Comparison of ENCODE assay signal across 23 cellular contexts in the genomic region with DNA sequence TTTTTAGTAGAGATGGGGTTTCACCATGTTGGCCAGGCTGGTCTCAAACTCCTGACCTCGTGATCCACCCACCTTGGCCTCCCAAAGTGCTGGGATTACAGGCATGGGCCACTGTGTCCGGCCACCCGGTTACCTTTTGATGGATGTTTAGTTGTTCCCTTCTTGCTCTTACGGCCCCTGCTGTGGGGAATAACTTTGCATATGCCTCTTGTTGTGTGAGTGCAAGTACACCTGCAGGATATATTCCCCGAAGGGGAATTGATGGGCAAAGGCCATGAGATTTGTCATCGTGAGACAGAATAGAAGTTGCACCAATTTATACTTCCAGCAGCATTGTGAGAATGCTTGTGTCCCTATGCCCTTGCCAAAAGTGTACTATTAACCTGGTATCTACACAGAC. TPM values are rescaled to one million over a fixed set of nuclear protein-coding genes. Genes with fewer than 3 reads are reported as not detected.
A peak's percentile ranks its signal among the peaks of the same experiment; 100 is the strongest.
DNase-seq lines count a peak whose midpoint lies in the region; ATAC-seq, FAIRE-seq and TF ChIP-seq lines count a peak whose summit lies in the region.
"Had no signal": no experiment of that assay in that cellular context is flagged by ENCODE, and none has a peak within 500 bp of the region (broad histone marks: within the 10 kb centered on the region; RNA-seq: fewer than 3 reads in every experiment).

No MANE protein-coding gene starts in this region.

- peaks cover 0 to 1% (median 0%) of the 10 kb centered on the region in 7 donors for H3K9me3 Mint-ChIP-seq in CD4-positive, CD25-positive, alpha-beta regulatory T cell
- H3K9me3 Mint-ChIP-seq in activated T-helper 17 cell treated with anti-CD3 and anti-CD28 coated beads, Interleukin-2, amount 50 U/mL, for 72 hours, result no peaks in the 10 kb centered on the region
- H3K9me3 Mint-ChIP-seq: activated naive CD4-positive, alpha-beta T cell treated with anti-CD3 and anti-CD28 coated beads for 36 hours; activated T-cell treated with anti-CD3 and anti-CD28 coated beads, Interleukin-2, amount 50 U/mL, for 72 hours had no signal

- peak overlapping the region; percentile 82 to 95 (median 85) for H3K27ac Mint-ChIP-seq in CD4-positive, CD25-positive, alpha-beta regulatory T cell
- peak overlapping the region; percentile 34 for H3K27ac Mint-ChIP-seq in activated T-helper 17 cell treated with anti-CD3 and anti-CD28 coated beads, Interleukin-2, amount 50 U/mL, for 72 hours
- H3K27ac Mint-ChIP-seq: activated naive CD4-positive, alpha-beta T cell treated with anti-CD3 and anti-CD28 coated beads for 36 hours; activated T-cell treated with anti-CD3 and anti-CD28 coated beads, Interleukin-2, amount 50 U/mL, for 72 hours had no signal

- H3K27me3 Mint-ChIP-seq in CD4-positive, CD25-positive, alpha-beta regulatory T cell, result no peaks in the 10 kb centered on the region
- H3K27me3 Mint-ChIP-seq in activated T-helper 17 cell treated with anti-CD3 and anti-CD28 coated beads, Interleukin-2, amount 50 U/mL, for 72 hours, result no peaks in the 10 kb centered on the region

- peak overlapping the region; percentile 46 to 83 (median 68) for H3K4me3 Mint-ChIP-seq in CD4-positive, CD25-positive, alpha-beta regulatory T cell
- H3K4me3 Mint-ChIP-seq in activated T-helper 17 cell treated with anti-CD3 and anti-CD28 coated beads, Interleukin-2, amount 50 U/mL, for 72 hours, result peak overlapping the region; percentile 91
- H3K4me3 Mint-ChIP-seq: activated naive CD4-positive, alpha-beta T cell treated with anti-CD3 and anti-CD28 coated beads for 36 hours had no signal

- H3K36me3 Mint-ChIP-seq in CD4-positive, CD25-positive, alpha-beta regulatory T cell, result peaks cover 20% of the 10 kb centered on the region
- peaks cover 59% of the 10 kb centered on the region for H3K36me3 Mint-ChIP-seq in activated T-helper 17 cell treated with anti-CD3 and anti-CD28 coated beads, Interleukin-2, amount 50 U/mL, for 72 hours (ENCODE audit: low read depth)

- no peaks in the 10 kb centered on the region for H3K9me3 ChIP-seq in CD4-positive, CD25-positive, alpha-beta regulatory T cell (ENCODE audit: control insufficient read depth in 2 of 2, low read length in 2 of 2)
- no peaks in the 10 kb centered on the region for H3K9me3 ChIP-seq in neutrophil
- H3K9me3 ChIP-seq: HAP-1, heart right ventricle, stomach, tibial artery had no signal

- no peak for DNase-seq in CD4-positive, CD25-positive, alpha-beta regulatory T cell
- DNase-seq in GM12891 (ENCODE audit: insufficient read length, low spot score) (no peak), NCI-H446 (lab: John Stamatoyannopoulos, UW) (no peak), NCI-H510A treated with DMSO at 0.1 percent for 48 hours (lab: John Stamatoyannopoulos, UW) (no peak), NCI-H345 treated with DMSO at 0.1 percent for 48 hours (lab: John Stamatoyannopoulos, UW; ENCODE audit: unreplicated experiment) (no peak)
- DNase-seq: activated CD4-positive, alpha-beta T cell treated with anti-CD3 and anti-CD28 coated beads for 4 hours; activated naive CD4-positive, alpha-beta T cell treated with anti-CD3 and anti-CD28 coated beads for 36 hours; activated T-cell treated with anti-CD3 and anti-CD28 coated beads, Interleukin-2, amount 50 U/mL, for 72 hours; anterior cingulate cortex; heart right ventricle; kidney glomerular epithelial cell; mesenchymal stem cell; NCI-H1105 treated with DMSO at 0.1 percent for 48 hours; NCI-H2029 treated with DMSO at 0.1 percent for 48 hours; NCI-H774; stomach had no signal

- no peaks in the 10 kb centered on the region for H3K27me3 ChIP-seq in CD4-positive, CD25-positive, alpha-beta regulatory T cell (ENCODE audit: control insufficient read depth, insufficient read depth, low read length)
- H3K27me3 ChIP-seq in neutrophil, result no peaks in the 10 kb centered on the region
- H3K27me3 ChIP-seq: heart right ventricle, stomach, tibial artery had no signal

- peaks cover 91% of the 10 kb centered on the region for H3K4me1 ChIP-seq in CD4-positive, CD25-positive, alpha-beta regulatory T cell (ENCODE audit: control insufficient read depth, insufficient read depth, low read length, poor library complexity, severe bottlenecking)
- peaks cover 73 to 79% of the 10 kb centered on the region in 2 experiments for H3K4me1 ChIP-seq in neutrophil (ENCODE audit: control insufficient read depth in 1 of 2, insufficient read depth in 1 of 2, low read depth in 1 of 2, low read length in 1 of 2)

- peaks cover 25 to 94% (median 58%) of the 10 kb centered on the region in 4 donors for H3K4me1 Mint-ChIP-seq in CD4-positive, CD25-positive, alpha-beta regulatory T cell
- peaks cover 52% of the 10 kb centered on the region for H3K4me1 Mint-ChIP-seq in activated T-helper 17 cell treated with anti-CD3 and anti-CD28 coated beads, Interleukin-2, amount 50 U/mL, for 72 hours

- H3K27ac ChIP-seq in CD4-positive, CD25-positive, alpha-beta regulatory T cell (ENCODE audit: insufficient read depth, low read length, poor library complexity, severe bottlenecking), result peak overlapping the region; percentile 23
- peak overlapping the region; percentile 99 for H3K27ac ChIP-seq in neutrophil
- H3K27ac ChIP-seq: coronary artery, heart right ventricle, SK-N-MC, tibial artery had no signal

- no peak for ATAC-seq in CD4-positive, CD25-positive, alpha-beta regulatory T cell (ENCODE audit: low read depth in 2 of 2)
- no peak for ATAC-seq in activated T-helper 17 cell treated with anti-CD3 and anti-CD28 coated beads, Interleukin-2, amount 50 U/mL, for 72 hours (replicated peaks)
- ATAC-seq in GM21447 (IDR thresholded peaks at IDR 0.05; ENCODE audit: unreplicated experiment), result no peak
- ATAC-seq: activated T-cell treated with anti-CD3 and anti-CD28 coated beads, Interleukin-2, amount 50 U/mL, for 72 hours; heart right ventricle had no signal

- no peak for TF ChIP-seq CTCF in neutrophil (IDR thresholded peaks at IDR 0.05)

- no peak for TF ChIP-seq POLR2A in GM12891 (IDR thresholded peaks at IDR 0.05; ENCODE audit: low read depth, low read length)

- peak; percentile 69 for FAIRE-seq in GM12891 (lab: Jason Lieb, UNC)

- H3K36me3 ChIP-seq in CD4-positive, CD25-positive, alpha-beta regulatory T cell (ENCODE audit: control insufficient read depth, insufficient read depth, low read length), result peaks cover 25% of the 10 kb centered on the region
- peaks cover 46% of the 10 kb centered on the region for H3K36me3 ChIP-seq in neutrophil
- H3K36me3 ChIP-seq: HAP-1 had no signal

- peak overlapping the region; percentile 51 for H3K4me3 ChIP-seq in CD4-positive, CD25-positive, alpha-beta regulatory T cell (ENCODE audit: low read depth, low read length)
- H3K4me3 ChIP-seq in neutrophil (ENCODE audit: low read depth in 1 of 2, low read length in 1 of 2), result no peak overlapping the region
- H3K4me3 ChIP-seq: coronary artery, HAP-1, heart right ventricle, SK-N-MC, stomach, tibial artery had no signal

TF ChIP-seq in GM12891, 5 proteins besides CTCF, POLR2A, EP300 and RAD21:
- TF ChIP-seq POLR2AphosphoS5 (IDR thresholded peaks at IDR 0.05; ENCODE audit: low read depth, low read length) (no peak), SPI1 (IDR thresholded peaks at IDR 0.05; ENCODE audit: low read depth, low read length) (no peak), PAX5 (IDR thresholded peaks at IDR 0.05; ENCODE audit: insufficient read depth, low read length, severe bottlenecking) (no peak), POU2F2 (IDR thresholded peaks at IDR 0.05; ENCODE audit: low read depth, low read length) (no peak), TAF1 (IDR thresholded peaks at IDR 0.05; ENCODE audit: low read depth, low read length) (no peak)

RNA-seq across cellular contexts. Expression of a gene that starts 8.0 kb away (rescaled TPM):
- 135 TPM for total RNA-seq in CD4-positive, CD25-positive, alpha-beta regulatory T cell
- 10 to 100 TPM; 54.5 to 84.4 (median 62.2) TPM for polyA plus RNA-seq in CD4-positive, CD25-positive, alpha-beta regulatory T cell
- 4.9 TPM for polyA plus RNA-seq in GM12891 (2012; ENCODE audit: low read depth, missing spikeins)
- 10 to 100 TPM; 38.2 to 41.2 TPM for total RNA-seq in activated T-helper 17 cell treated with anti-CD3 and anti-CD28 coated beads, Interleukin-2, amount 50 U/mL, for 72 hours
